Comparison of ENCODE assay signal across 21 cellular contexts in the genomic region with DNA sequence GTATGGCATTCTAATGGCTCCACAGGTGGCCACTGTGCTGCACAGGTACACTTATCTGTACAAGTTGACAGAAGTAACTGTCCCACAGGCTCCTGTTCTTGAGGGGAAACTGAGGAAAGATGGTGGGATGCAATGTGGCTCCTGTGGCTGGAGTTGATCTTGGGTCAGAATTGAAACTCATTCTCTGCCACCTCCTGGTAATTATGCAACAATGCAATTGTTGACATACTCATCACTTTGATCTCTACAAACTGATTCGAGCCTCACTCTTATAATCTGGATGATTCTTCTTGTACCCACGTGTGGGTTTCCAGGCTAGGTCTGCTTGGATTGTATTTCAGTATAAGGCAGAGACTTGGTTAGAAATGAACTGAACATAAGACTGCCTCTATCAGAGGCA.
DNase-seq lines count a peak whose midpoint lies in the region; ATAC-seq and TF ChIP-seq lines count a peak whose summit lies in the region.
"Had no signal": no experiment of that assay in that cellular context is flagged by ENCODE, and none has a peak within 500 bp of the region (broad histone marks: within the 10 kb centered on the region; RNA-seq: fewer than 3 reads in every experiment).

No MANE protein-coding gene starts in this region.

- no peak overlapping the region for H3K4me3 ChIP-seq in HCT116 (replicated peaks in 1 of 2; ENCODE audit: low read depth in 1 of 2, low read length in 2 of 2)
- no peak overlapping the region for H3K4me3 ChIP-seq in OCI-LY1 (ENCODE audit: low read depth, low read length, poor library complexity, severe bottlenecking)
- no peak overlapping the region for H3K4me3 ChIP-seq in WERI-Rb-1 (ENCODE audit: low read depth, low read length)
- H3K4me3 ChIP-seq: BLaER1 treated with 17β-estradiol and CSF1 and Interleukin-3, amounts not matched to agents 10 nM and 100 nM; SJSA1 had no signal

- no peak for ATAC-seq in HCT116
- no peak for ATAC-seq in HG02884 (IDR thresholded peaks at IDR 0.05; ENCODE audit: unreplicated experiment)
- ATAC-seq: CD8-positive, alpha-beta T cell; Right ventricle myocardium inferior had no signal

- H3K27me3 ChIP-seq in HCT116 (ENCODE audit: insufficient read depth, low read length) (peaks cover 8% of the 10 kb centered on the region), OCI-LY1 (ENCODE audit: insufficient read depth, low read length) (no peaks in the 10 kb centered on the region), WERI-Rb-1 (ENCODE audit: insufficient read depth, low read depth, severe bottlenecking) (no peaks in the 10 kb centered on the region)
- H3K27me3 ChIP-seq: BLaER1 treated with 17β-estradiol and CSF1 and Interleukin-3, amounts not matched to agents 10 nM and 100 nM; SJSA1 had no signal

- H3K79me2 ChIP-seq in HCT116 (ENCODE audit: insufficient read depth, low read length) (no peaks in the 10 kb centered on the region), OCI-LY1 (ENCODE audit: insufficient read depth, low read length) (no peaks in the 10 kb centered on the region)

- RAD21 ChIA-PET in HCT116 (lab: Charles Lee; ENCODE audit: low non-redundant PET in 1 of 2, low total read pairs in 2 of 2, uncharacterized antibody in 2 of 2, unreplicated experiment in 2 of 2) = no interaction called here

- H3K36me3 ChIP-seq in HCT116 (ENCODE audit: control insufficient read depth in 1 of 2, insufficient read depth in 2 of 2, low read length in 2 of 2) (no peaks in the 10 kb centered on the region), OCI-LY1 (ENCODE audit: insufficient read depth, low read length) (no peaks in the 10 kb centered on the region), WERI-Rb-1 (no peaks in the 10 kb centered on the region)
- H3K36me3 ChIP-seq: BLaER1 treated with 17β-estradiol and CSF1 and Interleukin-3, amounts not matched to agents 10 nM and 100 nM; SJSA1 had no signal

- H2AFZ ChIP-seq in HCT116 (ENCODE audit: low read depth, low read length, poor library complexity, severe bottlenecking) (no peak overlapping the region), OCI-LY1 (ENCODE audit: low read length) (no peak overlapping the region)

- no peak for DNase-seq in HCT116 (ENCODE audit: low read depth, low spot score)
- no peak for DNase-seq in WERI-Rb-1
- DNase-seq in SK-N-DZ (ENCODE audit: low spot score) = no peak
- no peak for DNase-seq in hippocampal formation (lab: John Stamatoyannopoulos, UW)
- no peak for DNase-seq in T-helper 1 cell
- DNase-seq: 8988T; CD8-positive, alpha-beta T cell; DMS79; GOT3; KBM-7; NCI-H1105; NCI-H1694; NCI-H2081; NCI-H446; NCI-H526 had no signal

- no peaks in the 10 kb centered on the region for H4K20me1 ChIP-seq in HCT116 (ENCODE audit: insufficient read depth)
- H4K20me1 ChIP-seq in OCI-LY1 (ENCODE audit: insufficient read depth, low read length) = no peaks in the 10 kb centered on the region
- H4K20me1 ChIP-seq: BLaER1 treated with 17β-estradiol and CSF1 and Interleukin-3, amounts not matched to agents 10 nM and 100 nM had no signal

- peak; percentile 35; the same call in 1 of the 2 replicates for TF ChIP-seq RAD21 in HCT116 (IDR thresholded peaks at IDR 0.05; ENCODE audit: low read depth)

- no peak for TF ChIP-seq POLR2A in HCT116 (IDR thresholded peaks at IDR 0.05; ENCODE audit: borderline replicate concordance, extremely low read depth, insufficient read depth, insufficient read length)

- peaks cover 6 to 7% of the 10 kb centered on the region in 2 experiments; a peak in 3 of 4 replicates for H3K4me1 ChIP-seq in HCT116 (ENCODE audit: control insufficient read depth in 1 of 2, insufficient read depth in 2 of 2, low read length in 2 of 2)
- no peaks in the 10 kb centered on the region for H3K4me1 ChIP-seq in OCI-LY1 (ENCODE audit: insufficient read depth, low read length, severe bottlenecking)
- H3K4me1 ChIP-seq: BLaER1 treated with 17β-estradiol and CSF1 and Interleukin-3, amounts not matched to agents 10 nM and 100 nM; SJSA1 had no signal

- POLR2A ChIA-PET in HCT116 (lab: Charles Lee) = no interaction called here

- no peaks in the 10 kb centered on the region for H3F3A ChIP-seq in OCI-LY1 (ENCODE audit: insufficient read depth, low read length)

- H3K9me3 ChIP-seq in HCT116 (ENCODE audit: control insufficient read depth in 1 of 2, insufficient read depth in 1 of 2, low read depth in 1 of 2, low read length in 2 of 2) (no peaks in the 10 kb centered on the region), OCI-LY1 (ENCODE audit: low read length) (no peaks in the 10 kb centered on the region), WERI-Rb-1 (ENCODE audit: severe bottlenecking) (no peaks in the 10 kb centered on the region)
- H3K9me3 ChIP-seq: BLaER1 treated with 17β-estradiol and CSF1 and Interleukin-3, amounts not matched to agents 10 nM and 100 nM; SJSA1 had no signal

- H3K9me2 ChIP-seq in HCT116 (ENCODE audit: insufficient read depth) = no peaks in the 10 kb centered on the region
- H3K9me2 ChIP-seq in OCI-LY1 (ENCODE audit: low read depth, low read length) = no peaks in the 10 kb centered on the region

- no TSS peak for BruUV-seq in HCT116 (replicated peaks; lab: Mats Ljungman, UMichigan)

- H3K9ac ChIP-seq in HCT116 (ENCODE audit: low read length) (no peak overlapping the region), OCI-LY1 (ENCODE audit: low read length) (no peak overlapping the region)
- H3K9ac ChIP-seq: BLaER1 treated with 17β-estradiol and CSF1 and Interleukin-3, amounts not matched to agents 10 nM and 100 nM had no signal

- H3K27ac ChIP-seq in C4-2B (no peak overlapping the region), HCT116 (ENCODE audit: low read depth, low read length) (no peak overlapping the region), OCI-LY1 (ENCODE audit: low read depth, low read length, poor library complexity, severe bottlenecking) (no peak overlapping the region), WERI-Rb-1 (no peak overlapping the region)
- H3K27ac ChIP-seq: BLaER1 treated with 17β-estradiol and CSF1 and Interleukin-3, amounts not matched to agents 10 nM and 100 nM; SJSA1 had no signal

- TF ChIP-seq CTCF in C4-2B (conservative IDR thresholded peaks at IDR 0.05) (0 out of 2 replicates have a peak, but pooled peaks have one; percentile 11), HCT116 (IDR thresholded peaks at IDR 0.05 in 2 of 3, conservative IDR thresholded peaks at IDR 0.05 in 1 of 3; ENCODE audit: borderline replicate concordance in 1 of 3, insufficient read depth in 1 of 3, low read depth in 2 of 3, low read length in 2 of 3) (0 out of 6 replicates have a peak, but pooled peaks of 2 of the 3 experiments have one; percentile 3 to 7), OCI-LY1 (IDR thresholded peaks at IDR 0.05; ENCODE audit: low read length) (peak; percentile 32; the same call in 1 of the 2 replicates), WERI-Rb-1 (IDR thresholded peaks at IDR 0.05; ENCODE audit: low read depth, low read length) (0 out of 2 replicates have a peak, but pooled peaks have one; percentile 2)

- intact Hi-C loops in HCT116 (cut with micrococcal nuclease) = loop anchor here (5.0 kb wide), 2 partner anchors 258 to 793 kb away; no protein-coding TSS in a partner anchor

- CTCF ChIA-PET in HCT116 (lab: Charles Lee) = no interaction called here

- H3K4me2 ChIP-seq in HCT116 (ENCODE audit: low read length) (no peak overlapping the region), OCI-LY1 (ENCODE audit: low read length) (no peak overlapping the region)
- H3K4me2 ChIP-seq: BLaER1 treated with 17β-estradiol and CSF1 and Interleukin-3, amounts not matched to agents 10 nM and 100 nM had no signal

TF ChIP-seq in HCT116, 20 proteins besides CTCF, POLR2A, EP300 and RAD21:
- TF ChIP-seq POLR2AphosphoS5 (IDR thresholded peaks at IDR 0.05; ENCODE audit: low read depth, low read length) = no peak
- TF ChIP-seq SIN3A (IDR thresholded peaks at IDR 0.05; ENCODE audit: low read depth) = no peak
- TF ChIP-seq SP1 (IDR thresholded peaks at IDR 0.05; ENCODE audit: low read depth) = no peak
- peak; percentile 64 for TF ChIP-seq TCF7L2 (IDR thresholded peaks at IDR 0.05; ENCODE audit: borderline replicate concordance, extremely low read depth, insufficient read depth, insufficient read length)
- TF ChIP-seq, protein P1, sequence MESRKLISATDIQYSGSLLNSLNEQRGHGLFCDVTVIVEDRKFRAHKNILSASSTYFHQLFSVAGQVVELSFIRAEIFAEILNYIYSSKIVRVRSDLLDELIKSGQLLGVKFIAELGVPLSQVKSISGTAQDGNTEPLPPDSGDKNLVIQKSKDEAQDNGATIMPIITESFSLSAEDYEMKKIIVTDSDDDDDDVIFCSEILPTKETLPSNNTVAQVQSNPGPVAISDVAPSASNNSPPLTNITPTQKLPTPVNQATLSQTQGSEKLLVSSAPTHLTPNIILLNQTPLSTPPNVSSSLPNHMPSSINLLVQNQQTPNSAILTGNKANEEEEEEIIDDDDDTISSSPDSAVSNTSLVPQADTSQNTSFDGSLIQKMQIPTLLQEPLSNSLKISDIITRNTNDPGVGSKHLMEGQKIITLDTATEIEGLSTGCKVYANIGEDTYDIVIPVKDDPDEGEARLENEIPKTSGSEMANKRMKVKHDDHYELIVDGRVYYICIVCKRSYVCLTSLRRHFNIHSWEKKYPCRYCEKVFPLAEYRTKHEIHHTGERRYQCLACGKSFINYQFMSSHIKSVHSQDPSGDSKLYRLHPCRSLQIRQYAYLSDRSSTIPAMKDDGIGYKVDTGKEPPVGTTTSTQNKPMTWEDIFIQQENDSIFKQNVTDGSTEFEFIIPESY (IDR thresholded peaks at IDR 0.05; ENCODE audit: extremely low read depth, insufficient replicate concordance, low read length) = no peak
TF ChIP-seq in HCT116: peak in this region for 1.
